In the genomic region with DNA sequence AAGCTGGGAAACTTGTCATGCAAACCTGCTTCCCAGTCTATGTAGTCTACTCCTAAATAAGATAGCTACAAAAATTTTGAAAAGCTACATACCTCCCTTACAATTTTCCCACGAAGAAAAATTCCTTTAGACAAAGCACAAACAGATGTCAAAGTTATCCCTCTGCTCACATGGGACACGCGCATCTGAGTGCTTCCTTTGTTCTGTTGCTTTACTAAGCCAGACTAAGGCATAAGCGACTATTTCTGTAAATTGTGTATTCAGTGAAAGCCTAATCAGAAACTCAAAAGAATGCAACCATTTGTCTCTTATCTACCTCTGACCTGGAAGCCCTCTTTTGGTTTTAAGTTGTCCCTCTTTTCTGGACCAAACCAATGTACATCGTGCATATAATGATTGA, we compare ENCODE assay signal across 17 cellular contexts.
"Had no signal": no experiment of that assay in that cellular context is flagged by ENCODE, and none has a peak within 500 bp of the region (broad histone marks: within the 10 kb centered on the region; RNA-seq: fewer than 3 reads in every experiment).

No MANE protein-coding gene starts in this region.

- H3K4me3 ChIP-seq: heart left ventricle, ovary, right lobe of liver, smooth muscle cell had no signal

- H3K27me3 ChIP-seq: ovary, right lobe of liver had no signal

- H3K27ac ChIP-seq: ovary, right lobe of liver had no signal

- H3K36me3 ChIP-seq: heart left ventricle, ovary, right lobe of liver had no signal

- H3K4me1 ChIP-seq: right lobe of liver had no signal

- DNase-seq: activated B cell treated with CpG ODN at 0.5 μM for 24 hours; activated CD4-positive, alpha-beta T cell treated with anti-CD3 and anti-CD28 coated beads, Interleukin-2, amount 10 ng/mL, durations not matched to agents 24 days and 14 days; activated CD8-positive, alpha-beta T cell treated with anti-CD3 and anti-CD28 coated beads for 36 hours; activated naive CD4-positive, alpha-beta T cell treated with anti-CD3 and anti-CD28 coated beads, Interleukin-2, amount 10 ng/mL, durations not matched to agents 7 days and 5 days; activated naive CD8-positive, alpha-beta T cell treated with anti-CD3 and anti-CD28 coated beads, Interleukin-2, amount 50 U/mL, for 24 hours; activated T-cell treated with anti-CD3 and anti-CD28 coated beads, Interleukin-2, amount 50 U/mL, for 24 hours; anterior cingulate cortex; central memory CD4-positive, alpha-beta T cell; erythroblast; heart left ventricle; left ventricle myocardium superior; naive thymus-derived CD4-positive, alpha-beta T cell; ovary; right lobe of liver; stimulated activated CD4-positive, alpha-beta T cell treated with anti-CD3 and anti-CD28 coated beads, Interleukin-4, amount 100 ng/mL, for 1 hour; stimulated activated naive CD8-positive, alpha-beta T cell treated with anti-CD3 and anti-CD28 coated beads, Interleukin-15, amount 100 ng/mL, for 72 hours had no signal

- H3K9me3 ChIP-seq: heart left ventricle, ovary, right lobe of liver had no signal
